ENCODE assay signal across 28 cellular contexts in the genomic region with DNA sequence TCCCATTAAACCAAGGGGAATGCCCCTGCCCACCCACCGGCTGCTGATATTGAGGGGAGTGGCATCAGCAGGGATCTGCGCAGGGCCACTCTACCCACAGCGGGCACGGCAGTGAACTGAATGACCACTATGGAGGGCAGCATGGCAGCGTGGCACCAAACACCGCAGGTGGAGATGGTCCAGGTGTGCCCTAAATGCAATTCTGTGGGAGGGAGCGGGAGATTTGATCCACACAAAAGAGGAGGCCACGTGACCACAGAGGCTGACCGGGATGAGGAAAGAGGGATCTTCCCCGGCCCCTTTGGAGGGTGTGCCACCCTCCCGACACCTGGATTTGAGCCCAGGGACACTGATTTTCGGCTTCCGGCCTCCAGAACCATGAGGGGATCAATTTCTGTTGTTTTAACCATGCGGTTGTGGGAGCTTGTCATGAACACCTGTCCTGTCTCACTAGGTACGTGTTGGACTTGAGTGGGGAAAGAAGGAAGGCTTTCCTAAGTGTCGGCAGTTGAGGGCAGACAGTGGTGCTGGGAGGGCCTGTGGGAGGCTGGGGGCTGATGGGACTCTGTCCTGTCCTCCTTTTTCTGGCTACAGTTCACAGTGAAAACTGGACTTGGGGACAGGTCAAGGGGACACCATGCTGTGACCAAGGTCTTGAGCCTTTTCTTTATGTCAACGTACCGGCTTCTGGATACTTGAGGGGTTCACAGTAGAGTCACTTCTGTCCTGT.
A peak's percentile ranks its signal among the peaks of the same experiment; 100 is the strongest.
DNase-seq lines count a peak whose midpoint lies in the region; ATAC-seq, FAIRE-seq and TF ChIP-seq lines count a peak whose summit lies in the region.
"Had no signal": no experiment of that assay in that cellular context is flagged by ENCODE, and none has a peak within 500 bp of the region (broad histone marks: within the 10 kb centered on the region; RNA-seq: fewer than 3 reads in every experiment).

No MANE protein-coding gene starts in this region.

- H4K20me1 ChIP-seq in osteoblast (ENCODE audit: insufficient read depth, low read length) = no peaks in the 10 kb centered on the region

- TF ChIP-seq POLR2A in GM12892 (IDR thresholded peaks at IDR 0.05; ENCODE audit: low read depth, low read length) = no peak

- no peak overlapping the region for H2AFZ ChIP-seq in osteoblast (ENCODE audit: low read length)

- no peaks in the 10 kb centered on the region for H3K79me2 ChIP-seq in osteoblast (ENCODE audit: insufficient read depth, low read length)

- H3K27ac ChIP-seq in right atrium auricular region (no peak overlapping the region), coronary artery (no peak overlapping the region), osteoblast (ENCODE audit: low read depth, low read length) (no peak overlapping the region), aorta (ENCODE audit: low read depth in 1 of 2, low read length in 2 of 2) (no peak overlapping the region)
- H3K27ac ChIP-seq: HL-60, vagina had no signal

- no peak for ATAC-seq in Right ventricle myocardium superior (ENCODE audit: poor library complexity)
- ATAC-seq in aorta (ENCODE audit: low FRiP score) = no peak
- ATAC-seq in GM19452 (IDR thresholded peaks at IDR 0.05; ENCODE audit: unreplicated experiment) = no peak
- ATAC-seq: esophagus mucosa; naive thymus-derived CD8-positive, alpha-beta T cell; PC-3; stimulated activated naive CD8-positive, alpha-beta T cell treated with anti-CD3 and anti-CD28 coated beads, Interleukin-15, amount 100 ng/mL, for 72 hours; T-helper 17 cell had no signal

- DNase-seq in Right ventricle myocardium superior (peak; percentile 27), right atrium auricular region (ENCODE audit: low spot score) (no peak), coronary artery (ENCODE audit: low spot score) (peak; percentile 60), osteoblast (ENCODE audit: insufficient read length, low spot score, missing footprints) (peak; percentile 34), aorta (peak; percentile 16 to 54), GM12892 (ENCODE audit: insufficient read length) (no peak)
- DNase-seq: activated CD4-positive, alpha-beta T cell treated with anti-CD3 and anti-CD28 coated beads, Interleukin-2, amount 50 U/mL, for 48 hours; CD8-positive, alpha-beta memory T cell; dermis blood vessel endothelial cell; DMS153; MM.1S; NCI-H1930; NCI-H524 treated with DMSO at 0.1 percent for 48 hours; nucleus accumbens; PC-3; stimulated activated CD4-positive, alpha-beta T cell treated with anti-CD3 and anti-CD28 coated beads, Interleukin-2, amount 100 ng/mL, for 24 hours; T-helper 17 cell had no signal

- no peaks in the 10 kb centered on the region for H3K4me1 ChIP-seq in right atrium auricular region
- no peaks in the 10 kb centered on the region for H3K4me1 ChIP-seq in osteoblast (ENCODE audit: insufficient read depth, low read length)
- H3K4me1 ChIP-seq in aorta (ENCODE audit: control insufficient read depth in 1 of 2, insufficient read depth in 2 of 2, low read length in 2 of 2) = no peaks in the 10 kb centered on the region

- H3K9me3 ChIP-seq in right atrium auricular region (peaks cover 0 to 8% of the 10 kb centered on the region in 2 donors), osteoblast (ENCODE audit: low read depth, low read length) (no peaks in the 10 kb centered on the region), aorta (ENCODE audit: control insufficient read depth, low read length) (peaks cover 4% of the 10 kb centered on the region)
- H3K9me3 ChIP-seq: vagina had no signal

- intact Hi-C loops in Right ventricle myocardium superior (cut with DNase I) = no loop called here
- intact Hi-C loops in aorta (cut with DNase I) = no loop called here

- H3K27me3 ChIP-seq in right atrium auricular region (no peaks in the 10 kb centered on the region), osteoblast (ENCODE audit: insufficient read depth, low read length) (peaks cover 27% of the 10 kb centered on the region), aorta (ENCODE audit: control insufficient read depth in 1 of 2, insufficient read depth in 2 of 2, low read length in 1 of 2) (no peaks in the 10 kb centered on the region)
- H3K27me3 ChIP-seq: vagina had no signal

- H3K4me3 ChIP-seq in right atrium auricular region = no peak overlapping the region
- H3K4me3 ChIP-seq in coronary artery = no peak overlapping the region
- no peak overlapping the region for H3K4me3 ChIP-seq in osteoblast (ENCODE audit: insufficient read depth, low read length)
- no peak overlapping the region for H3K4me3 ChIP-seq in aorta (ENCODE audit: low read length in 2 of 2)
- H3K4me3 ChIP-seq: lung, smooth muscle cell, vagina had no signal

- WGBS in aorta, 2 donors = 87 to 89% methylated on average over 18 of the region's 18 CpGs

- H3K36me3 ChIP-seq in right atrium auricular region = no peaks in the 10 kb centered on the region
- no peaks in the 10 kb centered on the region for H3K36me3 ChIP-seq in osteoblast (ENCODE audit: insufficient read depth, low read length)
- no peaks in the 10 kb centered on the region for H3K36me3 ChIP-seq in aorta (ENCODE audit: control insufficient read depth in 1 of 2, insufficient read depth in 2 of 2, low read length in 1 of 2)
- H3K36me3 ChIP-seq: vagina had no signal

- TF ChIP-seq CTCF in right atrium auricular region (IDR thresholded peaks at IDR 0.05) (no peak), coronary artery (IDR thresholded peaks at IDR 0.05) (no peak), osteoblast (IDR thresholded peaks at IDR 0.05; ENCODE audit: extremely low read depth, low read depth, low read length) (no peak)

- H3K4me2 ChIP-seq in osteoblast (ENCODE audit: insufficient read depth, low read length) = no peak overlapping the region
- H3K4me2 ChIP-seq: smooth muscle cell had no signal

- no peak for FAIRE-seq in GM12892 (lab: Jason Lieb, UNC)
- FAIRE-seq: H54, islet of Langerhans, TTC549 had no signal

Comparison
In these comparisons a context has a peak if more than half of its experiments do, and no peak if none do; other contexts are left out.
1. DNase-seq: peak in Right ventricle myocardium superior (single experiment), coronary artery (single experiment), osteoblast (single experiment) and aorta (2 of 2); none in right atrium auricular region (single experiment) and GM12892 (single experiment).